ENCODE assay signal across 5 cellular contexts in genomic region chr1:73778511-73778910, GRCh38.
"Had no signal": no experiment of that assay in that cellular context is flagged by ENCODE, and none has a peak within 500 bp of the region (broad histone marks: within the 10 kb centered on the region; RNA-seq: fewer than 3 reads in every experiment).

No MANE protein-coding gene starts in this region.

- H3K4me2 ChIP-seq: GM23338 had no signal

- H3K27ac ChIP-seq: HL-60 had no signal

- H3K4me3 ChIP-seq: GM23338 had no signal

- DNase-seq: H9, HCEC 1CT, KBM-7 had no signal

- H2AFZ ChIP-seq: GM23338 had no signal
